14 cellular contexts compared by ENCODE assay signal in genomic region chr2:159998236-159998635, GRCh38.
DNase-seq lines count a peak whose midpoint lies in the region; ATAC-seq and TF ChIP-seq lines count a peak whose summit lies in the region.
"Had no signal": no experiment of that assay in that cellular context is flagged by ENCODE, and none has a peak within 500 bp of the region (broad histone marks: within the 10 kb centered on the region; RNA-seq: fewer than 3 reads in every experiment).

No MANE protein-coding gene starts in this region.

- no peaks in the 10 kb centered on the region for H3K79me2 ChIP-seq in ACC112 (ENCODE audit: control insufficient read depth, insufficient read depth, low read length, unreplicated experiment)

- TF ChIP-seq CTCF in choroid plexus epithelial cell (conservative IDR thresholded peaks at IDR 0.05; ENCODE audit: low read depth, low read length) (no peak), nephron (IDR thresholded peaks at IDR 0.05; ENCODE audit: unreplicated experiment in 3 of 3) (no peak), thyroid gland (IDR thresholded peaks at IDR 0.05) (no peak), upper lobe of right lung (IDR thresholded peaks at IDR 0.05) (no peak)

- H3K9me3 Mint-ChIP-seq in nephron = peaks cover 15% of the 10 kb centered on the region
- H3K9me3 Mint-ChIP-seq: CD8-positive, alpha-beta T cell had no signal

- intact Hi-C loops in thyroid gland (cut with DNase I) = no loop called here
- intact Hi-C loops in upper lobe of right lung (cut with DNase I) = no loop called here

- peaks cover 26% of the 10 kb centered on the region for H3K4me1 Mint-ChIP-seq in nephron

- H3K27ac Mint-ChIP-seq in nephron = peak overlapping the region; percentile 77 to 96 (median 78)
- H3K27ac Mint-ChIP-seq: CD14-positive monocyte; CD8-positive, alpha-beta T cell had no signal

- H3K27me3 Mint-ChIP-seq in nephron (ENCODE audit: low read depth) = no peaks in the 10 kb centered on the region

- no peak overlapping the region for H3K4me3 Mint-ChIP-seq in nephron
- H3K4me3 Mint-ChIP-seq: CD14-positive monocyte; CD8-positive, alpha-beta T cell had no signal

- H3K36me3 ChIP-seq in ACC112 (ENCODE audit: insufficient read depth, low read length) (peaks cover 18% of the 10 kb centered on the region), thyroid gland (no peaks in the 10 kb centered on the region), upper lobe of right lung (no peaks in the 10 kb centered on the region)
- H3K36me3 ChIP-seq: BE2C, HAP-1 had no signal

- whole genome bisulfite sequencing in thyroid gland, 2 donors = 96 to 98% methylated on average over 2 of the region's 2 CpGs

- TF ChIP-seq POLR2A in thyroid gland (IDR thresholded peaks at IDR 0.05) = no peak

- H3K4me3 ChIP-seq in ACC112 (ENCODE audit: low read depth, low read length) (no peak overlapping the region), choroid plexus epithelial cell (ENCODE audit: low read depth, low read length) (no peak overlapping the region), thyroid gland (replicated peaks in 1 of 3) (no peak overlapping the region), upper lobe of right lung (no peak overlapping the region)
- H3K4me3 ChIP-seq: HAP-1 had no signal

- H3K27me3 ChIP-seq in ACC112 (ENCODE audit: insufficient read depth, low read length) (no peaks in the 10 kb centered on the region), thyroid gland (no peaks in the 10 kb centered on the region), upper lobe of right lung (no peaks in the 10 kb centered on the region)
- H3K27me3 ChIP-seq: BE2C had no signal

- H3K9me3 ChIP-seq in thyroid gland (no peaks in the 10 kb centered on the region), upper lobe of right lung (no peaks in the 10 kb centered on the region)
- H3K9me3 ChIP-seq: BE2C, HAP-1 had no signal

- ATAC-seq in upper lobe of right lung = no peak
- ATAC-seq: CD8-positive, alpha-beta T cell; HepG2 had no signal

- peaks cover 28% of the 10 kb centered on the region for H3K36me3 Mint-ChIP-seq in nephron (ENCODE audit: low read depth)
- H3K36me3 Mint-ChIP-seq: CD14-positive monocyte; CD8-positive, alpha-beta T cell had no signal

- H3K4me1 ChIP-seq in ACC112 (ENCODE audit: control insufficient read depth, insufficient read depth, low read length, unreplicated experiment) (peaks cover 7% of the 10 kb centered on the region), thyroid gland (peaks cover 18 to 30% of the 10 kb centered on the region in 2 donors), upper lobe of right lung (peaks cover 4% of the 10 kb centered on the region)
- H3K4me1 ChIP-seq: BE2C had no signal

- H2AFZ ChIP-seq in ACC112 (ENCODE audit: low read length, unreplicated experiment) = no peak overlapping the region

- H3K27ac ChIP-seq in ACC112 (ENCODE audit: low read depth, low read length) (peak overlapping the region; percentile 69), thyroid gland (peak overlapping the region; percentile 83 to 96 (median 92)), upper lobe of right lung (no peak overlapping the region)

- DNase-seq in choroid plexus epithelial cell (ENCODE audit: low read depth) (peak; percentile 56), thyroid gland (no peak), globus pallidus (ENCODE audit: low spot score) (no peak), NCI-H2081 (lab: John Stamatoyannopoulos, UW) (no peak), upper lobe of right lung (no peak)
- DNase-seq: BE2C; CD8-positive, alpha-beta T cell; COR-L47; GDM1 had no signal
